32 cellular contexts compared by ENCODE assay signal in the genomic region with DNA sequence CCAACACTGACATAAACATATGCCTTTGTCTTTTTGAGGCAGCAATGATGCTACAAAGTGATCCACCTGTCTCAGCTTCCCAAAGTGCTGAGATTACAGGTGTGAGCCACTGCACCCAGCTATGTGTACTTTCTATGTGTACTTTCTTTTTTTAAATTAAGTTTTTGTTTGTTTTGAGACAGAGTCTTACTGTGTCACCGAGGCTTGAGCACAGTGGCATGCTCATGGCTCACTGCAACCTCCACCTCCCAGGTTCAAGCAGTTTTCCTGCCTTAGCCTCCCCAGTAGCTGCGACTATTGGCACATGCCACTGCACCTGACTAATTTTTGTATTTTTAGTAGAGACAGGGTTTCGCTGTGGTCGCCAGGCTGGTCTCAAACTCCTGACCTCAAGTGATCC.
"Had no signal": no experiment of that assay in that cellular context is flagged by ENCODE, and none has a peak within 500 bp of the region (broad histone marks: within the 10 kb centered on the region; RNA-seq: fewer than 3 reads in every experiment).

No MANE protein-coding gene starts in this region.

- DNase-seq: activated CD4-positive, alpha-beta memory T cell treated with anti-CD3 and anti-CD28 coated beads, Interleukin-2, amount 10 ng/mL, durations not matched to agents 7 days and 5 days; activated CD4-positive, alpha-beta T cell treated with anti-CD3 and anti-CD28 coated beads for 1 hour; activated CD4-positive, alpha-beta T cell treated with anti-CD3 and anti-CD28 coated beads for 48 hours; activated CD4-positive, CD25-positive, alpha-beta regulatory T cell; activated CD8-positive, alpha-beta memory T cell treated with anti-CD3 and anti-CD28 coated beads for 24 hours; activated CD8-positive, alpha-beta memory T cell treated with anti-CD3 and anti-CD28 coated beads, Interleukin-2, amount 10 ng/mL, durations not matched to agents 7 days and 5 days; activated CD8-positive, alpha-beta memory T cell treated with anti-CD3 and anti-CD28 coated beads, Interleukin-2, amount 50 U/mL, for 48 hours; activated effector memory CD4-positive, alpha-beta T cell treated with Interleukin-2 at 50 U/mL for 16 hours; activated naive CD4-positive, alpha-beta T cell treated with anti-CD3 and anti-CD28 coated beads, Interleukin-2, amount 10 ng/mL, durations not matched to agents 7 days and 5 days; activated naive CD8-positive, alpha-beta T cell treated with anti-CD3 and anti-CD28 coated beads, Interleukin-2, amount 50 U/mL, for 24 hours; activated T-cell treated with anti-CD3 and anti-CD28 coated beads, Interleukin-2, amount 50 U/mL, for 48 hours; anterior cingulate cortex; cerebellar nuclear complex; Karpas-422; KBM-7; MG63; MV-4-11; NCI-H1092; NCI-H1436 treated with DMSO at 0.1 percent for 48 hours; NCI-H1694 treated with DMSO at 0.1 percent for 48 hours; NCI-H2029; NCI-H510A; NCI-H526; NCI-H748 treated with DMSO at 0.1 percent for 48 hours; SIG-M5; T-helper 1 cell; T-helper 2 cell; T-helper 9 cell; WERI-Rb-1 had no signal

- H3K27me3 ChIP-seq: MG63 had no signal

- H3K36me3 ChIP-seq: MG63, WERI-Rb-1 had no signal

- H3K9me3 ChIP-seq: MG63 had no signal

- H3K27ac ChIP-seq: WERI-Rb-1 had no signal

- H3K4me3 ChIP-seq: MG63 had no signal

- ATAC-seq: activated CD8-positive, alpha-beta memory T cell treated with anti-CD3 and anti-CD28 coated beads, Interleukin-2, amount 10 ng/mL, durations not matched to agents 7 days and 5 days; activated naive CD8-positive, alpha-beta T cell treated with anti-CD3 and anti-CD28 coated beads, Interleukin-2, amount 50 U/mL, for 24 hours; Panc1; Right ventricle myocardium inferior; SK-N-SH treated with all-trans-retinoic acid at 6 μM for 48 hours had no signal
